9 cellular contexts compared by ENCODE assay signal in genomic region chr18:2982452-2983172, GRCh38. TPM values are rescaled to one million over a fixed set of nuclear protein-coding genes. Genes with fewer than 3 reads are reported as not detected.
DNase-seq lines count a peak whose midpoint lies in the region; ATAC-seq, FAIRE-seq and TF ChIP-seq lines count a peak whose summit lies in the region.
"Had no signal": no experiment of that assay in that cellular context is flagged by ENCODE, and none has a peak within 500 bp of the region (broad histone marks: within the 10 kb centered on the region; RNA-seq: fewer than 3 reads in every experiment).

No MANE protein-coding gene starts in this region.

- H2BK12ac ChIP-seq in neuronal stem cell (ENCODE audit: low read length), result no peak overlapping the region

- H3K9ac ChIP-seq in neuronal stem cell (ENCODE audit: low read depth, low read length, poor library complexity), result no peak overlapping the region

- H2BK120ac ChIP-seq in neuronal stem cell (ENCODE audit: low read depth, low read length), result no peak overlapping the region

- no peak for TF ChIP-seq CTCF in esophagus squamous epithelium (IDR thresholded peaks at IDR 0.05)

- 74 to 91% methylated on average over 1 of the region's 1 CpG for WGBS in esophagus squamous epithelium, 2 donors
- WGBS in neuronal stem cell (ENCODE audit: extremely low coverage in 2 of 2, insufficient read length in 2 of 2, insufficient replicate concordance in 1 of 2), 2 donors, result no CpG with 5 or more reads among the region's 1 CpG

- no peaks in the 10 kb centered on the region for H3K79me1 ChIP-seq in neuronal stem cell (ENCODE audit: low read depth, low read length)

- H3K27me3 ChIP-seq in esophagus squamous epithelium (no peaks in the 10 kb centered on the region), neuronal stem cell (ENCODE audit: control insufficient read depth in 3 of 3, insufficient read depth in 3 of 3, low read depth in 1 of 3, low read length in 3 of 3) (no peaks in the 10 kb centered on the region)

- H3K36me3 ChIP-seq in esophagus squamous epithelium (no peaks in the 10 kb centered on the region), neuronal stem cell (replicated peaks in 1 of 2; ENCODE audit: control insufficient read depth in 2 of 2, insufficient read depth in 2 of 2, low read length in 2 of 2) (peaks cover 2 to 16% of the 10 kb centered on the region in 2 donors)

- no peak overlapping the region for H3K23ac ChIP-seq in neuronal stem cell (ENCODE audit: low read depth, low read length, poor library complexity)

- H3K14ac ChIP-seq in neuronal stem cell (ENCODE audit: low read length), result no peak overlapping the region

- no peak overlapping the region for H2BK15ac ChIP-seq in neuronal stem cell (ENCODE audit: low read length)

- H3K9me3 ChIP-seq in esophagus squamous epithelium (no peaks in the 10 kb centered on the region), neuronal stem cell (replicated peaks in 1 of 2; ENCODE audit: control insufficient read depth in 2 of 2, insufficient read depth in 1 of 2, low read depth in 1 of 2, low read length in 2 of 2) (peaks cover 0 to 10% of the 10 kb centered on the region in 2 donors)

- DNase-seq in GM18507 (ENCODE audit: extremely low spot score, insufficient read length, low read depth), result no peak
- DNase-seq in esophagus squamous epithelium (lab: John Stamatoyannopoulos, UW), result no peak
- DNase-seq in activated CD8-positive, alpha-beta memory T cell treated with anti-CD3 and anti-CD28 coated beads, Interleukin-2, amount 50 U/mL, for 4 hours, result no peak
- DNase-seq in A172 (ENCODE audit: low spot score), result no peak
- DNase-seq in neuronal stem cell (ENCODE audit: low spot score), result no peak
- no peak for DNase-seq in activated effector memory CD4-positive, alpha-beta T cell treated with anti-CD3 and anti-CD28 coated beads, Interleukin-2, amount 50 U/mL, for 16 hours
- DNase-seq: foreskin fibroblast had no signal

- H4K8ac ChIP-seq in neuronal stem cell (ENCODE audit: low read depth, low read length), result no peak overlapping the region

- H3K4me3 ChIP-seq in esophagus squamous epithelium (peak overlapping the region in 1 of 4 donors; percentile 17), skin epidermis (peak overlapping the region in 2 of 7 experiments; percentile 4 to 14), neuronal stem cell (ENCODE audit: low read length in 2 of 2) (no peak overlapping the region)

- H4K91ac ChIP-seq in neuronal stem cell (ENCODE audit: low read depth, low read length, poor library complexity), result no peak overlapping the region

- no peak overlapping the region for H3K18ac ChIP-seq in neuronal stem cell (ENCODE audit: low read length)

- peak; percentile 45 for FAIRE-seq in GM18507 (lab: Jason Lieb, UNC)

- H3K27ac ChIP-seq in esophagus squamous epithelium (peak overlapping the region in 3 of 4 donors; percentile 61 to 76 (median 67)), skin epidermis (peak overlapping the region in 14 of 21 experiments; percentile 14 to 88 (median 64)), neuronal stem cell (replicated peaks; ENCODE audit: low read length) (no peak overlapping the region)

- H3K4me2 ChIP-seq in neuronal stem cell (ENCODE audit: insufficient read depth, low read length, poor library complexity, severe bottlenecking), result no peak overlapping the region

- H2BK5ac ChIP-seq in neuronal stem cell (ENCODE audit: low read length), result no peak overlapping the region

- TF ChIP-seq POLR2A in esophagus squamous epithelium (IDR thresholded peaks at IDR 0.05), result peak in 1 of 4 donors; percentile 32

- peaks cover 0 to 69% (median 49%) of the 10 kb centered on the region in 3 donors for H3K4me1 ChIP-seq in esophagus squamous epithelium
- H3K4me1 ChIP-seq in neuronal stem cell (ENCODE audit: control insufficient read depth in 2 of 2, insufficient read depth in 1 of 2, low read depth in 1 of 2, low read length in 2 of 2), result peaks cover 7 to 14% of the 10 kb centered on the region in 2 donors

- peak; percentile 26; the same call in 2 of the 3 replicates for ATAC-seq in SK-N-SH treated with all-trans-retinoic acid at 6 μM for 48 hours

- intact Hi-C loops in esophagus squamous epithelium (cut with DNase I), result loop anchor here (10.0 kb wide), 1 partner anchor 48 kb away; no protein-coding TSS in a partner anchor

- H2AK5ac ChIP-seq in neuronal stem cell (ENCODE audit: low read depth, low read length), result no peak overlapping the region

- no peak overlapping the region for H2AFZ ChIP-seq in neuronal stem cell (ENCODE audit: low read length)

- H3K4ac ChIP-seq in neuronal stem cell (ENCODE audit: low read length), result no peak overlapping the region

TF ChIP-seq in SK-N-SH treated with all-trans-retinoic acid at 6 μM for 48 hours, 23 proteins besides CTCF, POLR2A, EP300 and RAD21:
- TF ChIP-seq GLIS3 (CRISPR knock-in tag; IDR thresholded peaks at IDR 0.05), result no peak
- TF ChIP-seq ZFP30 (CRISPR knock-in tag; IDR thresholded peaks at IDR 0.05), result no peak
- no peak for TF ChIP-seq ISL1 (CRISPR knock-in tag; IDR thresholded peaks at IDR 0.05)
- no peak for TF ChIP-seq BACH2 (CRISPR knock-in tag; IDR thresholded peaks at IDR 0.05; ENCODE audit: borderline replicate concordance)
- no peak for TF ChIP-seq ZNF565 (CRISPR knock-in tag; conservative IDR thresholded peaks at IDR 0.05; ENCODE audit: low read depth)
- no peak for TF ChIP-seq PATZ1 (CRISPR knock-in tag; IDR thresholded peaks at IDR 0.05; ENCODE audit: borderline replicate concordance)
- no peak for TF ChIP-seq PPARA (CRISPR knock-in tag; IDR thresholded peaks at IDR 0.05; ENCODE audit: borderline replicate concordance)
- TF ChIP-seq ZFP3 (CRISPR knock-in tag; IDR thresholded peaks at IDR 0.05), result no peak
- no peak for TF ChIP-seq ZC3H10 (CRISPR knock-in tag; IDR thresholded peaks at IDR 0.05)
- no peak for TF ChIP-seq ARNTL (CRISPR knock-in tag; IDR thresholded peaks at IDR 0.05; ENCODE audit: borderline replicate concordance, low read depth)
- TF ChIP-seq CSRNP3 (CRISPR knock-in tag; IDR thresholded peaks at IDR 0.05), result no peak
- TF ChIP-seq OSR1 (CRISPR knock-in tag; IDR thresholded peaks at IDR 0.05), result no peak
- no peak for TF ChIP-seq CSDC2 (CRISPR knock-in tag; IDR thresholded peaks at IDR 0.05)
TF ChIP-seq in SK-N-SH treated with all-trans-retinoic acid at 6 μM for 48 hours: peak in this region for 0.

RNA-seq across cellular contexts. Expression of gene LPIN2, which starts 30.3 kb away (rescaled TPM):
- total RNA-seq in esophagus squamous epithelium, result 10 to 100 TPM in 2 of 4 donors, 1 to 10 TPM in 2; 7.2 to 17.9 (median 12.6) TPM
- total RNA-seq in A172 (2014; rRNA removed; shearing (Covaris generic)), result 22.4 and 26.1 TPM in 2 replicates
- 15.7 TPM for polyA plus RNA-seq in neuronal stem cell (2013, experiment 1 of 2)
- polyA plus RNA-seq in neuronal stem cell (2013, experiment 2 of 2), result 15.9 TPM
